ENCODE assay signal across 7 cellular contexts in genomic region chr7:101094791-101095375, GRCh38. TPM values are rescaled to one million over a fixed set of nuclear protein-coding genes. Genes with fewer than 3 reads are reported as not detected.
DNase-seq lines count a peak whose midpoint lies in the region; ATAC-seq and TF ChIP-seq lines count a peak whose summit lies in the region.

No MANE protein-coding gene starts in this region.

- DNase-seq in G401 (ENCODE audit: low spot score) (peak; percentile 28), hepatocyte (ENCODE audit: low spot score) (peak; percentile 62), pons (ENCODE audit: low spot score) (no peak)
- DNase-seq in activated naive CD4-positive, alpha-beta T cell treated with anti-CD3 and anti-CD28 coated beads, Interleukin-2, amount 10 ng/mL, durations not matched to agents 7 days and 5 days: peak; percentile 49
- DNase-seq in stimulated activated CD4-positive, alpha-beta T cell treated with anti-CD3 and anti-CD28 coated beads, TNF-alpha, amount 100 ng/mL, for 24 hours (ENCODE audit: low read depth in 3 of 3): peak in 2 of 3 experiments; percentile 11 to 42

- H3K27ac ChIP-seq in hepatocyte: no peak overlapping the region

- no peak overlapping the region for H3K4me3 Mint-ChIP-seq in activated naive CD4-positive, alpha-beta T cell treated with anti-CD3 and anti-CD28 coated beads, Interleukin-2, amount 10 ng/mL, durations not matched to agents 7 days and 5 days

- peaks cover 17% of the 10 kb centered on the region for H3K36me3 Mint-ChIP-seq in activated naive CD4-positive, alpha-beta T cell treated with anti-CD3 and anti-CD28 coated beads, Interleukin-2, amount 10 ng/mL, durations not matched to agents 7 days and 5 days

- H2AFZ ChIP-seq in Loucy (ENCODE audit: low read length) (no peak overlapping the region), hepatocyte (no peak overlapping the region)

- no peak for ATAC-seq in HG03045 (IDR thresholded peaks at IDR 0.05; ENCODE audit: unreplicated experiment)

- H3K4me2 ChIP-seq in Loucy (ENCODE audit: low read depth, low read length, poor library complexity, severe bottlenecking) (no peak overlapping the region), hepatocyte (no peak overlapping the region)

- H3K27ac Mint-ChIP-seq in activated naive CD4-positive, alpha-beta T cell treated with anti-CD3 and anti-CD28 coated beads, Interleukin-2, amount 10 ng/mL, durations not matched to agents 7 days and 5 days: no peak overlapping the region

- in situ Hi-C loops in G401 (cut with HindIII; ENCODE audit: low sequenced_read_pairs): no loop called here

- H3K4me1 ChIP-seq in Loucy (ENCODE audit: insufficient read depth, low read length, poor library complexity, severe bottlenecking) (peaks cover under 1% of the 10 kb centered on the region), hepatocyte (ENCODE audit: insufficient read depth) (peaks cover 6% of the 10 kb centered on the region)

- H3K36me3 ChIP-seq in Loucy (ENCODE audit: insufficient read depth, low read length) (no peaks in the 10 kb centered on the region), hepatocyte (replicated peaks; ENCODE audit: insufficient read depth, low read depth) (no peaks in the 10 kb centered on the region)

- CTCF ChIA-PET in activated naive CD4-positive, alpha-beta T cell treated with anti-CD3 and anti-CD28 coated beads, Interleukin-2, amount 10 ng/mL, durations not matched to agents 7 days and 5 days (lab: Charles Lee): interaction anchor here (0.6 to 1.8 kb wide), 10 partner anchors 9 to 196 kb away, joined by 3 to 8 read pairs (median 4); partner anchors contain the start of gene TRIM56

- H3K27me3 ChIP-seq in Loucy (ENCODE audit: insufficient read depth, low read length, poor library complexity, severe bottlenecking): no peaks in the 10 kb centered on the region
- H3K27me3 ChIP-seq in hepatocyte: no peaks in the 10 kb centered on the region

- no peaks in the 10 kb centered on the region for H3F3A ChIP-seq in Loucy (ENCODE audit: low read depth)

- H3K9me2 ChIP-seq in Loucy (replicated peaks; ENCODE audit: low read depth, low read length) (no peaks in the 10 kb centered on the region), hepatocyte (replicated peaks; ENCODE audit: insufficient read depth) (no peaks in the 10 kb centered on the region)

- peak; percentile 72 for TF ChIP-seq CTCF in Loucy (conservative IDR thresholded peaks at IDR 0.05; ENCODE audit: low read length)
- TF ChIP-seq CTCF in hepatocyte (IDR thresholded peaks at IDR 0.05; ENCODE audit: poor library complexity): peak; percentile 57

- H3K4me3 ChIP-seq in Loucy (ENCODE audit: low read length, poor library complexity, severe bottlenecking) (no peak overlapping the region), hepatocyte (no peak overlapping the region)

- 44% methylated on average over 10 of the region's 12 CpGs for WGBS in hepatocyte (ENCODE audit: low lambda C conversion rate, missing lambda C conversion rate)

- H3K9ac ChIP-seq in Loucy (ENCODE audit: low read depth, low read length, poor library complexity, severe bottlenecking): no peak overlapping the region

- peaks cover 17% of the 10 kb centered on the region for H3K27me3 Mint-ChIP-seq in activated naive CD4-positive, alpha-beta T cell treated with anti-CD3 and anti-CD28 coated beads, Interleukin-2, amount 10 ng/mL, durations not matched to agents 7 days and 5 days

- H3K9me3 ChIP-seq in Loucy (ENCODE audit: insufficient read depth, low read depth, low read length) (no peaks in the 10 kb centered on the region), hepatocyte (ENCODE audit: low read depth) (no peaks in the 10 kb centered on the region)

- H3K4me1 Mint-ChIP-seq in activated naive CD4-positive, alpha-beta T cell treated with anti-CD3 and anti-CD28 coated beads, Interleukin-2, amount 10 ng/mL, durations not matched to agents 7 days and 5 days: peaks cover 7% of the 10 kb centered on the region

- no peaks in the 10 kb centered on the region for H4K20me1 ChIP-seq in Loucy (ENCODE audit: insufficient read depth, low read length, poor library complexity, severe bottlenecking)
- H4K20me1 ChIP-seq in hepatocyte (ENCODE audit: insufficient read depth, poor library complexity, severe bottlenecking): no peaks in the 10 kb centered on the region

- H3K9me3 Mint-ChIP-seq in activated naive CD4-positive, alpha-beta T cell treated with anti-CD3 and anti-CD28 coated beads, Interleukin-2, amount 10 ng/mL, durations not matched to agents 7 days and 5 days: no peaks in the 10 kb centered on the region

- H3K79me2 ChIP-seq in Loucy (ENCODE audit: insufficient read depth, low read length) (peaks cover 4% of the 10 kb centered on the region; the same call in 1 of the 2 replicates), hepatocyte (peaks cover under 1% of the 10 kb centered on the region)

RNA-seq across cellular contexts. Expression of gene TRIM56, which starts 9.6 kb away (rescaled TPM):
- 5.6 and 9.9 TPM in 2 replicates for total RNA-seq in G401 (2014; rRNA removed; shearing (Covaris generic))
- 10.0 and 13.1 TPM in 2 replicates for total RNA-seq in hepatocyte
- 25.7 and 27.2 TPM in 2 replicates for polyA plus RNA-seq in hepatocyte

RNA-seq across cellular contexts. Expression of gene SERPINE1, which starts 32.0 kb away (rescaled TPM):
- 103 and 113 TPM in 2 replicates for total RNA-seq in G401 (2014; rRNA removed; shearing (Covaris generic))
- total RNA-seq in hepatocyte: 81.8 and 98.2 TPM in 2 replicates
- 181 and 185 TPM in 2 replicates for polyA plus RNA-seq in hepatocyte

RNA-seq across cellular contexts. Expression of gene AP1S1, which starts 59.4 kb away (rescaled TPM):
- 211 and 215 TPM in 2 replicates for total RNA-seq in G401 (2014; rRNA removed; shearing (Covaris generic))
- 85.8 and 118 TPM in 2 replicates for total RNA-seq in hepatocyte
- polyA plus RNA-seq in hepatocyte: 31.1 and 32.0 TPM in 2 replicates
